In the genomic region with DNA sequence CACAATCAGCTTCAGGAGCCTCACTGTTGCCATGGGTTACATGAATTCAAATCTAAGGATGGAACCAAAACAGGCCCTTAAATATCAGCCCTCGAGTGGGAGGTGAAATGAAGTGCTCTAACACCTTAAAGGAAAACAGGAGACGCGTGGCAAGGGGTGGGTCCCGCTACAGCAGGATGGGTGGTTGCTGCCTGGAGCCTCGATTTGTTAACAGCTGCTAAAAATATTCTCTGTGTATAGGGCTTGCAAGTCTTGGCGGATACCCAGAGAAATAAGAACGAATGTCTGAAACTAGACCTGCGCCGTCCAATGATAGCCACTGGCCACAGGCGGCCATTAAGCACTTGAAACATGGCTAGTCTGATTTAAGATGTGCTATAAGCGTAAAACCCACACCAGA, we compare ENCODE assay signal across 17 cellular contexts.
"Had no signal": no experiment of that assay in that cellular context is flagged by ENCODE, and none has a peak within 500 bp of the region (broad histone marks: within the 10 kb centered on the region; RNA-seq: fewer than 3 reads in every experiment).

No MANE protein-coding gene starts in this region.

- H3K9me3 ChIP-seq: left lung, right atrium auricular region, uterus had no signal

- H3K27ac ChIP-seq: foreskin keratinocyte, left lung, right atrium auricular region, tibial artery, uterus had no signal

- H3K27me3 Mint-ChIP-seq: activated CD4-positive, alpha-beta memory T cell treated with anti-CD3 and anti-CD28 coated beads for 36 hours; activated naive CD8-positive, alpha-beta T cell treated with anti-CD3 and anti-CD28 coated beads for 36 hours had no signal

- H3K4me1 ChIP-seq: foreskin keratinocyte, left lung, tibial artery, uterus had no signal

- ATAC-seq: activated T-cell treated with anti-CD3 and anti-CD28 coated beads, Interleukin-2, amount 50 U/mL, for 72 hours; foreskin keratinocyte; left lung had no signal

- H3K36me3 Mint-ChIP-seq: activated CD4-positive, alpha-beta memory T cell treated with anti-CD3 and anti-CD28 coated beads for 36 hours; activated naive CD8-positive, alpha-beta T cell treated with anti-CD3 and anti-CD28 coated beads for 36 hours had no signal

- H3K4me3 Mint-ChIP-seq: activated CD4-positive, alpha-beta memory T cell treated with anti-CD3 and anti-CD28 coated beads for 36 hours; activated naive CD8-positive, alpha-beta T cell treated with anti-CD3 and anti-CD28 coated beads for 36 hours; activated T-cell treated with anti-CD3 and anti-CD28 coated beads, Interleukin-2, amount 50 U/mL, for 72 hours; nephron progenitor cell had no signal

- H3K36me3 ChIP-seq: left lung, right atrium auricular region, tibial artery, uterus had no signal

- DNase-seq: activated CD4-positive, alpha-beta memory T cell treated with anti-CD3 and anti-CD28 coated beads for 36 hours; activated CD4-positive, alpha-beta T cell treated with anti-CD3 and anti-CD28 coated beads for 1 hour; activated gamma-delta T cell treated with Interleukin-2 at 50 U/mL for 16 hours; activated naive CD8-positive, alpha-beta T cell treated with anti-CD3 and anti-CD28 coated beads for 36 hours; activated T-cell treated with anti-CD3 and anti-CD28 coated beads, Interleukin-2, amount 50 U/mL, for 72 hours; aorta; foreskin keratinocyte; left lung; mesendoderm; nephron progenitor cell; small intestine; tibial artery; uterus had no signal

- H3K9me3 Mint-ChIP-seq: activated CD4-positive, alpha-beta memory T cell treated with anti-CD3 and anti-CD28 coated beads for 36 hours; activated T-cell treated with anti-CD3 and anti-CD28 coated beads, Interleukin-2, amount 50 U/mL, for 72 hours had no signal

- H3K4me3 ChIP-seq: left lung, right atrium auricular region, tibial artery, uterus had no signal

- H3K4me1 Mint-ChIP-seq: activated naive CD8-positive, alpha-beta T cell treated with anti-CD3 and anti-CD28 coated beads for 36 hours had no signal

- H3K27me3 ChIP-seq: foreskin keratinocyte, left lung, right atrium auricular region, uterus had no signal

- FAIRE-seq: bronchial epithelial cell, endothelial cell of umbilical vein, keratinocyte, small intestine had no signal

- H3K27ac Mint-ChIP-seq: activated CD4-positive, alpha-beta memory T cell treated with anti-CD3 and anti-CD28 coated beads for 36 hours; activated naive CD8-positive, alpha-beta T cell treated with anti-CD3 and anti-CD28 coated beads for 36 hours; activated T-cell treated with anti-CD3 and anti-CD28 coated beads, Interleukin-2, amount 50 U/mL, for 72 hours had no signal
